Comparison of ENCODE assay signal across 8 cellular contexts in the genomic region with DNA sequence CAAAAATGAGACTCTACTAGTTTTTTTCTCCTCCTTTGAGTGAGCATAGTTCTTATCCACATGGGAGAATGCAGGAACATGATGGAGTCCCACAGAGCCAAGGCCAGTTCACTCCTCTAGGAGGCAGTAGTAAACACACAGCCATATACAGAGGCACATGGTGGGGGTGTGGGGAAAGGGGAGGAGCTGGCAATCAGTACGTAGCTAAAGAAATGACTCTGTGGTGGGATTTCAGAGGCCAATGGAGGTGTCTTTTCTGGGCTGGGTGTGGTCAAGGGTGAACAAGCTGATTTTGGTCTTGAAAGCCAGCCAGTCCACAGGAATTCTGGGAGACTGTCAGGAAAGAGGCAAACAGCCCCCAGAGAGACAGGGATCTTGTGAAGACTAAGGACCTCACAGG. TPM values are rescaled to one million over a fixed set of nuclear protein-coding genes. Genes with fewer than 3 reads are reported as not detected.
DNase-seq lines count a peak whose midpoint lies in the region; ATAC-seq and TF ChIP-seq lines count a peak whose summit lies in the region.

No MANE protein-coding gene starts in this region.

- TF ChIP-seq CTCF in foreskin fibroblast (IDR thresholded peaks at IDR 0.05; ENCODE audit: low read depth, low read length) (peak; percentile 57), omental fat pad (IDR thresholded peaks at IDR 0.05) (no peak)

- no peaks in the 10 kb centered on the region for H3K36me3 ChIP-seq in NT2/D1 (ENCODE audit: insufficient read depth, insufficient read length, low read length)

- DNase-seq in DMS114 treated with DMSO at 0.1 percent for 48 hours (lab: John Stamatoyannopoulos, UW; ENCODE audit: unreplicated experiment): peak; percentile 32
- DNase-seq in NT2/D1 (ENCODE audit: low read depth, low spot score): peak; percentile 82
- peak; percentile 48 for DNase-seq in activated CD8-positive, alpha-beta memory T cell treated with anti-CD3 and anti-CD28 coated beads, Interleukin-2, amount 50 U/mL, for 4 hours
- DNase-seq in foreskin fibroblast: peak; percentile 16 to 59
- peak; percentile 54 to 68 for DNase-seq in stimulated activated CD4-positive, alpha-beta T cell treated with anti-CD3 and anti-CD28 coated beads, Interleukin-15, amount 100 ng/mL, for 48 hours (ENCODE audit: low read depth in 2 of 2)
- DNase-seq in omental fat pad (ENCODE audit: low spot score): no peak

- ATAC-seq in HG02759 (IDR thresholded peaks at IDR 0.05; ENCODE audit: unreplicated experiment) (peak; percentile 61), omental fat pad (ENCODE audit: low FRiP score) (no peak), GM18511 (IDR thresholded peaks at IDR 0.05; ENCODE audit: unreplicated experiment) (no peak)

- no peaks in the 10 kb centered on the region for H3K27me3 ChIP-seq in NT2/D1 (ENCODE audit: insufficient read depth, insufficient read length)

- H3K4me3 ChIP-seq in NT2/D1 (ENCODE audit: insufficient read length, low read depth) (no peak overlapping the region), foreskin fibroblast (ENCODE audit: low read depth in 1 of 2, low read length in 2 of 2) (no peak overlapping the region)

- H3K9me3 ChIP-seq in NT2/D1 (ENCODE audit: insufficient read depth, low read length): no peaks in the 10 kb centered on the region

- peaks cover 4% of the 10 kb centered on the region for H3K4me1 ChIP-seq in NT2/D1 (ENCODE audit: insufficient read depth, insufficient read length)

- H3K9ac ChIP-seq in NT2/D1 (ENCODE audit: insufficient read length, low read depth): no peak overlapping the region

RNA-seq across cellular contexts. Expression of a gene that starts 6.6 kb away (rescaled TPM):
- 100 to 1,000 TPM; 142 to 191 (median 158) TPM for total RNA-seq in omental fat pad
